Comparison of ENCODE assay signal across 8 cellular contexts in the genomic region with DNA sequence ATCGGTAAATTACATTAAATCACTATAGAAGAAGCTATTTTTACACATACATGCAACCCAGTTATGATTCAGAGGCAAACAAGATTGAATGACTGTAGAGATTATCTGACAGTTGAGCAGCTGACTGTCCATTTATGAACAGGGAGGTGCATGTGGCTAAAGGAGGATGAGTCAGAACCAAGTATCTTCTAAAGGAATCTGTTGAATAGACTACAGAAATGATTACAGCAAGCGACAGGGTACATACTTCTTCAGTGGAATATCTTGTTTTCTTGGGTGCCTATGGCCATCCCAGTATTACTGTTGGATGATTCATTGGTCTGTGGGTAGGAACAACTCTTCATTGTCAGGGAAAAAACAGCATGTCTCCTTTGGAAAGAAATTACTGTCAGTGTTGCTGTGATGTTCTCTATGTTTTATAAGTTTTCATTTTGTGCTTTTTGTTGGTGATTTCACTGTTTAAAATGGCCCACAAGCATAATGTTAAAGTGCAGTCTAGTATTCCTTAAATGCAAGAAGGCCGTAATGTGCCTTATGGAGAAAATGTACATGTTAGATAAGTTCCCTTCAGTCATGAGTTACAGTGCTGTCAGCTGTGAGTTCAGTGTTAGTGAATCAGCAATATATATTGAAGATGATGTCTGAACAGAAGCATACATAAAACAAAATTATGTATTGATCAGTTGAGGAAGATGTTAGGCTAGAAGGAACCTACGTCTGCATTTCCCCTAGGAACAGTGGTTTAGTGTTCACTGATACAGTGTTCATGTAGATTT. TPM values are rescaled to one million over a fixed set of nuclear protein-coding genes. Genes with fewer than 3 reads are reported as not detected.
DNase-seq lines count a peak whose midpoint lies in the region; ATAC-seq, FAIRE-seq and TF ChIP-seq lines count a peak whose summit lies in the region.

No MANE protein-coding gene starts in this region.

- H3K4me1 ChIP-seq in astrocyte (ENCODE audit: insufficient read depth, low read length) (peaks cover 8% of the 10 kb centered on the region), aorta (ENCODE audit: control insufficient read depth in 1 of 2, insufficient read depth in 2 of 2, low read length in 2 of 2) (no peaks in the 10 kb centered on the region)

- ATAC-seq in HG03520 (IDR thresholded peaks at IDR 0.05; ENCODE audit: unreplicated experiment) (no peak), aorta (ENCODE audit: low FRiP score) (no peak)

- H3K27ac ChIP-seq in astrocyte (ENCODE audit: low read depth, low read length) (peak overlapping the region; percentile 71), aorta (ENCODE audit: low read depth in 1 of 2, low read length in 2 of 2) (no peak overlapping the region)

- H3K36me3 ChIP-seq in astrocyte (ENCODE audit: insufficient read depth, low read length): no peaks in the 10 kb centered on the region
- no peaks in the 10 kb centered on the region for H3K36me3 ChIP-seq in aorta (ENCODE audit: control insufficient read depth in 1 of 2, insufficient read depth in 2 of 2, low read length in 1 of 2)

- peak overlapping the region; percentile 23 for H3K4me3 Mint-ChIP-seq in astrocyte (ENCODE audit: unreplicated experiment)
- no peak overlapping the region for H3K4me3 Mint-ChIP-seq in neural crest cell
- H3K4me3 Mint-ChIP-seq in endothelial cell (ENCODE audit: unreplicated experiment): no peak overlapping the region

- H3K4me2 ChIP-seq in astrocyte (ENCODE audit: low read length): peak overlapping the region; percentile 75

- POLR2A ChIA-PET in GM10248 (lab: Yijun Ruan, JAX): no interaction called here

- H3K4me3 ChIP-seq in astrocyte (ENCODE audit: insufficient read depth, low read depth, low read length) (peak overlapping the region; percentile 1), aorta (ENCODE audit: low read length in 2 of 2) (no peak overlapping the region)

- peak overlapping the region; percentile 72 for H3K27ac Mint-ChIP-seq in astrocyte (ENCODE audit: unreplicated experiment)
- H3K27ac Mint-ChIP-seq in neural crest cell (ENCODE audit: unreplicated experiment): peak overlapping the region; percentile 24
- H3K27ac Mint-ChIP-seq in endothelial cell (ENCODE audit: unreplicated experiment): no peak overlapping the region

- TF ChIP-seq CTCF in GM10248 (IDR thresholded peaks at IDR 0.05; ENCODE audit: control extremely low read depth, extremely low read depth, low read depth, missing control alignments) (no peak), astrocyte (IDR thresholded peaks at IDR 0.05; ENCODE audit: insufficient read depth, low read depth, low read length) (no peak), neural crest cell (conservative IDR thresholded peaks at IDR 0.05) (no peak), endothelial cell (IDR thresholded peaks at IDR 0.05; ENCODE audit: unreplicated experiment) (no peak)

- H3K27me3 Mint-ChIP-seq in astrocyte (ENCODE audit: low read depth, unreplicated experiment) (no peaks in the 10 kb centered on the region), neural crest cell (ENCODE audit: low read depth) (no peaks in the 10 kb centered on the region), endothelial cell (ENCODE audit: unreplicated experiment) (no peaks in the 10 kb centered on the region)

- DNase-seq in GM10248 (ENCODE audit: extremely low spot score) (peak; percentile 48), HK-2 (ENCODE audit: unreplicated experiment) (peak; percentile 27), astrocyte (ENCODE audit: low read depth) (peak; percentile 97), neural crest cell (ENCODE audit: low read depth, low spot score) (no peak), medulla oblongata (ENCODE audit: extremely low spot score) (no peak), endothelial cell (ENCODE audit: low spot score) (no peak), aorta (no peak)

- FAIRE-seq in astrocyte (lab: Jason Lieb, UNC): peak; percentile 98

- no peak overlapping the region for H2AFZ ChIP-seq in astrocyte (ENCODE audit: low read depth, low read length)

- CTCF ChIA-PET in GM10248 (lab: Yijun Ruan, JAX): interaction anchor here (1.1 to 2.9 kb wide), 4 partner anchors 12 to 225 kb away, joined by 3 to 11 read pairs (median 4); a partner anchor contains a TSS

- peaks cover 35% of the 10 kb centered on the region for H4K20me1 ChIP-seq in astrocyte (ENCODE audit: insufficient read depth, low read length)

- H3K36me3 Mint-ChIP-seq in astrocyte (ENCODE audit: low read depth, unreplicated experiment) (peaks cover 10% of the 10 kb centered on the region), neural crest cell (ENCODE audit: low read depth) (peaks cover 10% of the 10 kb centered on the region), endothelial cell (ENCODE audit: low read depth, unreplicated experiment) (peaks cover 8% of the 10 kb centered on the region)

- H3K9ac ChIP-seq in astrocyte (ENCODE audit: low read length): peak overlapping the region; percentile 49

- intact Hi-C loops in aorta (cut with DNase I): no loop called here

- no peaks in the 10 kb centered on the region for H3K9me3 ChIP-seq in astrocyte (ENCODE audit: insufficient read depth, low read depth, low read length)
- no peaks in the 10 kb centered on the region for H3K9me3 ChIP-seq in aorta (ENCODE audit: control insufficient read depth, low read length)

- H3K9me3 Mint-ChIP-seq in astrocyte (ENCODE audit: unreplicated experiment) (no peaks in the 10 kb centered on the region), neural crest cell (no peaks in the 10 kb centered on the region), endothelial cell (ENCODE audit: unreplicated experiment) (no peaks in the 10 kb centered on the region)

- H3K27me3 ChIP-seq in astrocyte (ENCODE audit: insufficient read depth, low read length): no peaks in the 10 kb centered on the region
- no peaks in the 10 kb centered on the region for H3K27me3 ChIP-seq in aorta (ENCODE audit: control insufficient read depth in 1 of 2, insufficient read depth in 2 of 2, low read length in 1 of 2)

- WGBS in aorta, 2 donors: 87 to 90% methylated on average over 4 of the region's 4 CpGs

- peaks cover 21% of the 10 kb centered on the region for H3K4me1 Mint-ChIP-seq in astrocyte (ENCODE audit: low read depth, unreplicated experiment)
- peaks cover 13% of the 10 kb centered on the region for H3K4me1 Mint-ChIP-seq in neural crest cell
- H3K4me1 Mint-ChIP-seq in endothelial cell (ENCODE audit: unreplicated experiment): peaks cover 4% of the 10 kb centered on the region

- peaks cover 90% of the 10 kb centered on the region for H3K79me2 ChIP-seq in astrocyte (ENCODE audit: insufficient read depth, low read length)

RNA-seq across cellular contexts. Expression of a gene that starts 27.0 kb away (rescaled TPM):
- total RNA-seq in astrocyte: 94.8 and 104 TPM in 2 replicates
- 106 TPM in 2 replicates for total RNA-seq in neural crest cell
- total RNA-seq in endothelial cell (ENCODE audit: unreplicated experiment): 65.8 TPM
- total RNA-seq in aorta: 10 to 100 TPM; 37.4 to 67.3 TPM
- polyA plus RNA-seq in aorta: 10 to 100 TPM; 12.0 to 19.9 TPM

RNA-seq across cellular contexts. Expression of a gene that starts 53.8 kb away (rescaled TPM):
- total RNA-seq in astrocyte (16.1 and 17.1 TPM in 2 replicates), neural crest cell (24.9 and 25.5 TPM in 2 replicates), endothelial cell (ENCODE audit: unreplicated experiment) (17.7 TPM), aorta (10 to 100 TPM; 13.7 to 20.7 TPM)
- 10 to 100 TPM; 12.6 to 13.4 TPM for polyA plus RNA-seq in aorta

Comparison
In these comparisons a context has a peak if more than half of its experiments do, and no peak if none do; other contexts are left out.
1. DNase-seq: peak in GM10248 (single experiment), HK-2 (single experiment) and astrocyte (single experiment); none in neural crest cell (single experiment), medulla oblongata (single experiment), endothelial cell (single experiment) and aorta (0 of 2).